Comparison of ENCODE assay signal across 16 cellular contexts in the genomic region with DNA sequence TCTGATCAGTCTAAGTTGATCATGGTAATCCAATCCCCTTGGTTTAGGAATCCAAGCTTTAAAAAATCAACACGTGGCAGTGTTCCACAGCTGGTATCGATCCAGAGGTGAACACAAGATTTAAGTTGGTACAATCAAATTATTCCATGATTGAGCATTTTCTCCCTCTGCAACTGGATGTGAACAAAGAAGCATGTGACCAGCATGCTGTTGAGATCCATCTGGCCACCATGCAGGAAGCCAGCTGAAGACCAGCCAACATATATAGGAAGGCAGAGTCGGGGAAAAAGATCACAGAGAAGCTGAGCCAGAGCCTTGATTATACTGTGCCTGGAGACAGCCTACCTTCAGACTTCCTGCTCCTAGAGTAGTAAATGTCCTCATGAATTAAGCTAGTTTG.
"Had no signal": no experiment of that assay in that cellular context is flagged by ENCODE, and none has a peak within 500 bp of the region (broad histone marks: within the 10 kb centered on the region; RNA-seq: fewer than 3 reads in every experiment).

No MANE protein-coding gene starts in this region.

- H3K36me3 Mint-ChIP-seq: memory B cell; naive thymus-derived CD8-positive, alpha-beta T cell; stimulated activated memory B cell treated with anti-CD40 and anti-IgM and Interleukin-4, amounts not matched to agents 10 μg/mL and 1 μg/mL and 100 μg/mL, for 72 hours; T-cell had no signal

- DNase-seq: activated CD4-positive, alpha-beta T cell treated with anti-CD3 and anti-CD28 coated beads, Interleukin-2, amount 50 U/mL, for 1 hour; activated naive CD4-positive, alpha-beta T cell treated with Interleukin-2 at 50 U/mL for 16 hours; aorta; effector CD4-positive, alpha-beta T cell; left ventricle myocardium inferior; naive thymus-derived CD8-positive, alpha-beta T cell; T-cell; T-helper 9 cell; trophoblast cell had no signal

- H3K4me1 Mint-ChIP-seq: memory B cell; naive thymus-derived CD8-positive, alpha-beta T cell; stimulated activated memory B cell treated with anti-CD40 and anti-IgM and Interleukin-4, amounts not matched to agents 10 μg/mL and 1 μg/mL and 100 μg/mL, for 72 hours; T-cell had no signal

- H3K9me3 Mint-ChIP-seq: activated T-helper 1 cell treated with anti-CD3 and anti-CD28 coated beads, Interleukin-12 subunit alpha, Interleukin-12 subunit beta, Interleukin-2, Interleukin-4 antibody, amounts not matched to agents 30 ng/mL and 10 ng/mL and 1 ng/mL, durations not matched to agents 14 hours and 24 hours and 36 hours; memory B cell; stimulated activated memory B cell treated with anti-CD40 and anti-IgM and Interleukin-4, amounts not matched to agents 10 μg/mL and 1 μg/mL and 100 μg/mL, for 72 hours; T-cell had no signal

- H3K9me3 ChIP-seq: breast epithelium, left ventricle myocardium inferior had no signal

- H3K27me3 ChIP-seq: breast epithelium, hepatocyte had no signal

- H3K4me3 ChIP-seq: breast epithelium, hepatocyte, left ventricle myocardium inferior had no signal

- H3K36me3 ChIP-seq: breast epithelium, left ventricle myocardium inferior had no signal

- H3K27ac ChIP-seq: breast epithelium, hepatocyte, left ventricle myocardium inferior, parathyroid adenoma had no signal

- ATAC-seq: activated CD4-positive, CD25-positive, alpha-beta regulatory T cell treated with anti-CD3 and anti-CD28 coated beads, Interleukin-2, amount 50 U/mL, for 24 hours; naive thymus-derived CD8-positive, alpha-beta T cell; stimulated activated memory B cell treated with anti-CD40 and anti-IgM and Interleukin-4, amounts not matched to agents 10 μg/mL and 1 μg/mL and 100 μg/mL, for 72 hours; T-cell had no signal

- H3K4me3 Mint-ChIP-seq: activated T-helper 1 cell treated with anti-CD3 and anti-CD28 coated beads, Interleukin-12 subunit alpha, Interleukin-12 subunit beta, Interleukin-2, Interleukin-4 antibody, amounts not matched to agents 30 ng/mL and 10 ng/mL and 1 ng/mL, durations not matched to agents 14 hours and 24 hours and 36 hours; memory B cell; naive thymus-derived CD8-positive, alpha-beta T cell; stimulated activated memory B cell treated with anti-CD40 and anti-IgM and Interleukin-4, amounts not matched to agents 10 μg/mL and 1 μg/mL and 100 μg/mL, for 72 hours; T-cell had no signal

- H3K27me3 Mint-ChIP-seq: stimulated activated memory B cell treated with anti-CD40 and anti-IgM and Interleukin-4, amounts not matched to agents 10 μg/mL and 1 μg/mL and 100 μg/mL, for 72 hours; T-cell had no signal

- H3K27ac Mint-ChIP-seq: activated T-helper 1 cell treated with anti-CD3 and anti-CD28 coated beads, Interleukin-12 subunit alpha, Interleukin-12 subunit beta, Interleukin-2, Interleukin-4 antibody, amounts not matched to agents 30 ng/mL and 10 ng/mL and 1 ng/mL, durations not matched to agents 14 hours and 24 hours and 36 hours; memory B cell; naive thymus-derived CD8-positive, alpha-beta T cell; stimulated activated memory B cell treated with anti-CD40 and anti-IgM and Interleukin-4, amounts not matched to agents 10 μg/mL and 1 μg/mL and 100 μg/mL, for 72 hours; T-cell had no signal

- H3K4me1 ChIP-seq: breast epithelium, left ventricle myocardium inferior, parathyroid adenoma had no signal
